In genomic region chr10:110859206-110859946, GRCh38 we compare ENCODE assay signal across 9 cellular contexts. TPM values are rescaled to one million over a fixed set of nuclear protein-coding genes. Genes with fewer than 3 reads are reported as not detected.
DNase-seq lines count a peak whose midpoint lies in the region; ATAC-seq and TF ChIP-seq lines count a peak whose summit lies in the region.
"Had no signal": no experiment of that assay in that cellular context is flagged by ENCODE, and none has a peak within 500 bp of the region (broad histone marks: within the 10 kb centered on the region; RNA-seq: fewer than 3 reads in every experiment).

No MANE protein-coding gene starts in this region.

- no peak overlapping the region for H2BK5ac ChIP-seq in trophoblast cell (ENCODE audit: low read depth, low read length, poor library complexity)

- no peak for TF ChIP-seq EP300 in gastroesophageal sphincter (IDR thresholded peaks at IDR 0.05)

- intact Hi-C loops in CD4-positive, alpha-beta memory T cell (cut with micrococcal nuclease): no loop called here

- H3K27ac ChIP-seq in CD4-positive, alpha-beta memory T cell (ENCODE audit: low read depth, low read length): peak overlapping the region; percentile 81
- peak overlapping the region in 3 of 4 donors; percentile 35 to 66 (median 59) for H3K27ac ChIP-seq in gastroesophageal sphincter
- H3K27ac ChIP-seq in trophoblast cell (ENCODE audit: low read depth, low read length): no peak overlapping the region

- H3K27ac Mint-ChIP-seq in CD4-positive, alpha-beta memory T cell: peak overlapping the region; percentile 91 to 99 (median 97)
- peak overlapping the region; percentile 96 for H3K27ac Mint-ChIP-seq in T-cell

- DNase-seq in CD4-positive, alpha-beta memory T cell: no peak
- DNase-seq in T-cell: no peak
- DNase-seq in trophoblast cell: no peak
- DNase-seq in NCI-H2107 treated with DMSO at 0.1 percent for 48 hours (lab: John Stamatoyannopoulos, UW; ENCODE audit: unreplicated experiment): no peak
- DNase-seq in COR-L47 (lab: John Stamatoyannopoulos, UW): no peak
- DNase-seq: NCI-H526 treated with DMSO at 0.1 percent for 48 hours had no signal

- H3K4me2 ChIP-seq in trophoblast cell (ENCODE audit: low read length): no peak overlapping the region

- TF ChIP-seq POLR2A in gastroesophageal sphincter (IDR thresholded peaks at IDR 0.05): no peak

- peak overlapping the region; percentile 11 for H4K91ac ChIP-seq in trophoblast cell (ENCODE audit: low read depth, low read length)

- H3K18ac ChIP-seq in trophoblast cell (ENCODE audit: low read length): peak overlapping the region; percentile 17

- no peaks in the 10 kb centered on the region for H3K9me3 Mint-ChIP-seq in CD4-positive, alpha-beta memory T cell
- H3K9me3 Mint-ChIP-seq in T-cell: no peaks in the 10 kb centered on the region

- peaks cover 0 to 2% of the 10 kb centered on the region in 2 donors for H3K36me3 Mint-ChIP-seq in CD4-positive, alpha-beta memory T cell
- no peaks in the 10 kb centered on the region for H3K36me3 Mint-ChIP-seq in T-cell

- no peak overlapping the region for H3K4me3 ChIP-seq in CD4-positive, alpha-beta memory T cell (ENCODE audit: low read length in 2 of 2)
- H3K4me3 ChIP-seq in gastroesophageal sphincter: no peak overlapping the region
- no peak overlapping the region for H3K4me3 ChIP-seq in trophoblast cell (ENCODE audit: low read depth, low read length)

- H3K27me3 ChIP-seq in CD4-positive, alpha-beta memory T cell (ENCODE audit: insufficient read depth, low read length): no peaks in the 10 kb centered on the region
- H3K27me3 ChIP-seq in gastroesophageal sphincter (no peaks in the 10 kb centered on the region), trophoblast cell (ENCODE audit: insufficient read depth, low read length) (no peaks in the 10 kb centered on the region)

- no peaks in the 10 kb centered on the region for H3K27me3 Mint-ChIP-seq in CD4-positive, alpha-beta memory T cell
- H3K27me3 Mint-ChIP-seq in T-cell: no peaks in the 10 kb centered on the region

- CTCF ChIA-PET in CD4-positive, alpha-beta memory T cell (lab: Charles Lee; ENCODE audit: partially characterized antibody): interaction anchor here (1.0 to 5.4 kb wide), 10 partner anchors 8 to 58 kb away, joined by 3 to 59 read pairs (median 18); partner anchors contain the start of gene PDCD4
- CTCF ChIA-PET in T-cell (lab: Charles Lee): interaction anchor here (0.6 to 2.3 kb wide), 5 partner anchors 8 to 105 kb away, joined by 3 to 12 read pairs (median 3); no protein-coding TSS in a partner anchor

- H3K79me1 ChIP-seq in trophoblast cell (ENCODE audit: low read length): peaks cover 6% of the 10 kb centered on the region

- peak overlapping the region in 5 of 8 donors; percentile 9 to 89 (median 60) for H3K4me3 Mint-ChIP-seq in CD4-positive, alpha-beta memory T cell
- H3K4me3 Mint-ChIP-seq in T-cell: peak overlapping the region in 1 of 3 donors; percentile 72

- peak overlapping the region; percentile 47 for H2BK12ac ChIP-seq in trophoblast cell (ENCODE audit: low read length)

- H2AK5ac ChIP-seq in trophoblast cell (ENCODE audit: low read length): peak overlapping the region; percentile 27

- H4K12ac ChIP-seq in trophoblast cell (ENCODE audit: low read depth, low read length): no peak overlapping the region

- no peak for TF ChIP-seq CTCF in gastroesophageal sphincter (IDR thresholded peaks at IDR 0.05)

- 66 to 100% methylated on average over 1 to 4 of the region's 6 CpGs for WGBS in gastroesophageal sphincter (ENCODE audit: low coverage in 1 of 2), 2 donors
- WGBS in trophoblast cell (ENCODE audit: extremely low coverage, insufficient coverage, insufficient read length): no CpG with 5 or more reads among the region's 6 CpGs

- H3K9ac ChIP-seq in trophoblast cell (ENCODE audit: low read length): no peak overlapping the region

- H3K79me2 ChIP-seq in trophoblast cell (ENCODE audit: control insufficient read depth, insufficient read depth, low read length, poor library complexity): no peaks in the 10 kb centered on the region

- ATAC-seq in T-cell (replicated peaks in 1 of 4) (no peak), gastroesophageal sphincter (peak; percentile 55), HG02870 (IDR thresholded peaks at IDR 0.05; ENCODE audit: unreplicated experiment) (no peak), GM21390 (IDR thresholded peaks at IDR 0.05; ENCODE audit: unreplicated experiment) (no peak)

- H3K4me1 ChIP-seq in CD4-positive, alpha-beta memory T cell (ENCODE audit: insufficient read depth, low read length): peaks cover 91% of the 10 kb centered on the region
- H3K4me1 ChIP-seq in gastroesophageal sphincter (peaks cover 0 to 34% (median 4%) of the 10 kb centered on the region in 3 donors), trophoblast cell (ENCODE audit: control insufficient read depth in 1 of 2, insufficient read depth in 2 of 2, low read length in 2 of 2) (peaks cover 15 to 24% of the 10 kb centered on the region in 2 experiments)

- H3K9me3 ChIP-seq in CD4-positive, alpha-beta memory T cell (ENCODE audit: control insufficient read depth in 1 of 2, low read length in 2 of 2): no peaks in the 10 kb centered on the region
- H3K9me3 ChIP-seq in gastroesophageal sphincter (no peaks in the 10 kb centered on the region), trophoblast cell (ENCODE audit: insufficient read depth, low read depth, low read length) (no peaks in the 10 kb centered on the region)

- no peak overlapping the region for H3K23ac ChIP-seq in trophoblast cell (ENCODE audit: low read length)

- H3K36me3 ChIP-seq in CD4-positive, alpha-beta memory T cell (ENCODE audit: insufficient read depth, low read length): no peaks in the 10 kb centered on the region
- H3K36me3 ChIP-seq in gastroesophageal sphincter: no peaks in the 10 kb centered on the region
- H3K36me3 ChIP-seq in trophoblast cell (ENCODE audit: control insufficient read depth in 1 of 2, insufficient read depth in 2 of 2, low read length in 2 of 2): no peaks in the 10 kb centered on the region

- POLR2A ChIA-PET in CD4-positive, alpha-beta memory T cell (lab: Charles Lee; ENCODE audit: partially characterized antibody): interaction anchor here (0.6 to 6.8 kb wide), 15 partner anchors 9 to 73 kb away, joined by 3 to 214 read pairs (median 13); partner anchors contain the start of genes BBIP1, PDCD4 and SHOC2
- POLR2A ChIA-PET in T-cell (lab: Charles Lee): interaction anchor here in 1 of 2 donors (0.6 to 2.4 kb wide), 5 partner anchors 9 to 21 kb away, joined by 3 to 11 read pairs (median 4); partner anchors contain the start of gene PDCD4

- no peak overlapping the region for H2BK120ac ChIP-seq in trophoblast cell (ENCODE audit: insufficient read depth, low read length, poor library complexity)

- no peak overlapping the region for H3K4ac ChIP-seq in trophoblast cell (ENCODE audit: low read depth, low read length)

- H4K8ac ChIP-seq in trophoblast cell (ENCODE audit: low read depth, low read length): no peak overlapping the region

- peaks cover 63 to 92% (median 79%) of the 10 kb centered on the region in 4 donors for H3K4me1 Mint-ChIP-seq in CD4-positive, alpha-beta memory T cell
- H3K4me1 Mint-ChIP-seq in T-cell: peaks cover 87 to 92% (median 91%) of the 10 kb centered on the region in 3 donors

- no peak overlapping the region for H3K14ac ChIP-seq in trophoblast cell (ENCODE audit: low read length)

- H2AFZ ChIP-seq in trophoblast cell (ENCODE audit: insufficient read depth, low read length, poor library complexity): no peak overlapping the region

RNA-seq across cellular contexts. Expression of gene PDCD4, which starts 12.4 kb away (rescaled TPM):
- total RNA-seq in CD4-positive, alpha-beta memory T cell: 100 to 1,000 TPM; 358 to 376 TPM
- 100 to 1,000 TPM; 329 to 494 TPM for polyA plus RNA-seq in CD4-positive, alpha-beta memory T cell
- total RNA-seq in T-cell (100 to 1,000 TPM; 239 to 335 (median 309) TPM), gastroesophageal sphincter (10 to 100 TPM; 69.1 to 74.6 (median 72.2) TPM)
- 57.0 and 61.1 TPM in 2 replicates for polyA plus RNA-seq in trophoblast cell (2013)

RNA-seq across cellular contexts. Expression of gene BBIP1, which starts 59.6 kb away (rescaled TPM):
- 10 to 100 TPM; 42.9 to 46.8 TPM for total RNA-seq in CD4-positive, alpha-beta memory T cell
- 10 to 100 TPM; 24.4 to 28.5 TPM for polyA plus RNA-seq in CD4-positive, alpha-beta memory T cell
- total RNA-seq in T-cell (10 to 100 TPM; 28.6 to 36.6 (median 32.0) TPM), gastroesophageal sphincter (10 to 100 TPM; 27.1 to 40.2 (median 28.7) TPM)
- 25.9 and 26.3 TPM in 2 replicates for polyA plus RNA-seq in trophoblast cell (2013)
